Comparison of ENCODE assay signal across 8 cellular contexts in the genomic region with DNA sequence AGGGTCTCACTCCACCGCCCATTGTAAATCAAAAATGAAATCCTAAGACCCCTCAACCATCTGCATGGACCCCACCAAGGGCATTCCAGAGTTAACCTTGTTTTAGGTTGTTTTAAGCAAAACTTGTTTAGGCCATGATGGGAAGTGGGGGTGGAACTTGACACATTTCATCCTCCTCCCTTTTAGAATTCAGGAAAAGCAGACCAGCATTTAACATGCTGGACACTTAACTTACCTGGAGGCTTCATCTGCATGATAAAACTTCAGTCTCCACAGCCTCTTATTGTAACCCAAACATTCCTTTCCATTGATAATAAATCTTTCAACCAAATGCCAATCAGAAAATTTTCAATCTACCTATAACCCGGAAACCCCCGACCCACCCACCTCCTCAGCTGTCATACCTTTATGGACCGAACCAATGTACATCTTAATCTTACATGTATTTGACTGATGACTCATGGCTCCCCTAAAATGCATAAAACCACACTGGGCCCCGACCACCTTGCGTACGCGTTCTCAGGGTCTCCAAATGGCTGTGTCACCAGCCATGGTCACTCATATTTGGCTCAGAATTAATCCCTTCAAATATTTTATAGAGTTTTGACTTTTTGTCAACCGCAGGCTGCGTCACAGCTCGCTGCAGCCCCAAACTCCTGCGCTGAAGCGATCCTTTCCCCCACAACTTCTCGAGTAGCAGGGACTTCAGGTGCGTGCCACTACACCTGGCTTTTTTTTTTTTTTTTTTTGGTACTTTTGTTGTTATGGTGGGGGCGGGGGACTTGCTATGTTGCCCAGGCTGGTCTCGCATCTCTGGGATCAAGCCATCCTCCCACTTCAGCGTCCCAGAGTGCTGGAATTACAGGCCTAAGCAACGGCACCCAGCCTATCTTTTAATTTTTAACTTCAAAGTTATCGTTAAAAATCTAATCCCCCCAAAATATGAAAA. TPM values are rescaled to one million over a fixed set of nuclear protein-coding genes. Genes with fewer than 3 reads are reported as not detected.
A peak's percentile ranks its signal among the peaks of the same experiment; 100 is the strongest.
DNase-seq lines count a peak whose midpoint lies in the region; ATAC-seq and TF ChIP-seq lines count a peak whose summit lies in the region.

No MANE protein-coding gene starts in this region.

- H3K27me3 ChIP-seq in left lung (no peaks in the 10 kb centered on the region), thymus (ENCODE audit: control insufficient read depth, insufficient read depth) (no peaks in the 10 kb centered on the region)

- no peak for DNase-seq in T-helper 2 cell treated with Interferon-gamma antibody and Interleukin-4, amounts not matched to agents 5 μg/mL and 100 μg/mL, for 36 hours (ENCODE audit: low spot score)
- no peak for DNase-seq in T-helper 2 cell
- no peak for DNase-seq in activated naive CD8-positive, alpha-beta T cell treated with anti-CD3 and anti-CD28 coated beads, Interleukin-2, amount 10 ng/mL, durations not matched to agents 7 days and 5 days
- DNase-seq in left lung: no peak
- no peak for DNase-seq in DMS79 (lab: John Stamatoyannopoulos, UW)
- DNase-seq in NCI-H774 (lab: John Stamatoyannopoulos, UW): no peak

- no peaks in the 10 kb centered on the region for H3K9me3 Mint-ChIP-seq in T-helper 2 cell treated with Interferon-gamma antibody and Interleukin-4, amounts not matched to agents 5 μg/mL and 100 μg/mL, for 36 hours
- no peaks in the 10 kb centered on the region for H3K9me3 Mint-ChIP-seq in activated naive CD8-positive, alpha-beta T cell treated with anti-CD3 and anti-CD28 coated beads, Interleukin-2, amount 10 ng/mL, durations not matched to agents 7 days and 5 days

- H3K4me1 ChIP-seq in left lung (peaks cover 15 to 42% of the 10 kb centered on the region in 2 donors), thymus (ENCODE audit: control insufficient read depth, insufficient read depth, low read length) (peaks cover 9% of the 10 kb centered on the region)

- H3K9me3 ChIP-seq in left lung (no peaks in the 10 kb centered on the region), thymus (ENCODE audit: control insufficient read depth) (no peaks in the 10 kb centered on the region)

- H3K4me3 Mint-ChIP-seq in T-helper 2 cell treated with Interferon-gamma antibody and Interleukin-4, amounts not matched to agents 5 μg/mL and 100 μg/mL, for 36 hours: peak overlapping the region; percentile 95
- H3K4me3 Mint-ChIP-seq in activated naive CD8-positive, alpha-beta T cell treated with anti-CD3 and anti-CD28 coated beads, Interleukin-2, amount 10 ng/mL, durations not matched to agents 7 days and 5 days: peak overlapping the region; percentile 94

- H3K36me3 Mint-ChIP-seq in T-helper 2 cell treated with Interferon-gamma antibody and Interleukin-4, amounts not matched to agents 5 μg/mL and 100 μg/mL, for 36 hours (ENCODE audit: low read depth): peaks cover 17% of the 10 kb centered on the region
- peaks cover 11% of the 10 kb centered on the region for H3K36me3 Mint-ChIP-seq in activated naive CD8-positive, alpha-beta T cell treated with anti-CD3 and anti-CD28 coated beads, Interleukin-2, amount 10 ng/mL, durations not matched to agents 7 days and 5 days

- H3K4me3 ChIP-seq in left lung (peak overlapping the region; percentile 68 to 76), thymus (ENCODE audit: low read length) (peak overlapping the region; percentile 96)

- peak overlapping the region; percentile 100 for H3K27ac ChIP-seq in left lung
- H3K27ac ChIP-seq in thymus (ENCODE audit: low read depth): no peak overlapping the region

- 85% methylated on average over 20 of the region's 20 CpGs for WGBS in thymus

- POLR2A ChIA-PET in activated naive CD8-positive, alpha-beta T cell treated with anti-CD3 and anti-CD28 coated beads, Interleukin-2, amount 10 ng/mL, durations not matched to agents 7 days and 5 days (lab: Charles Lee): interaction anchor here (2.4 kb wide), 1 partner anchor 56 kb away, joined by 13 read pairs; a partner anchor contains a TSS

- intact Hi-C loops in left lung (cut with DNase I): no loop called here

- H3K36me3 ChIP-seq in left lung (peaks cover 0 to 29% of the 10 kb centered on the region in 2 donors), thymus (ENCODE audit: control insufficient read depth, insufficient read depth) (peaks cover 22% of the 10 kb centered on the region)

- peak overlapping the region; percentile 92 for H3K27ac Mint-ChIP-seq in T-helper 2 cell treated with Interferon-gamma antibody and Interleukin-4, amounts not matched to agents 5 μg/mL and 100 μg/mL, for 36 hours
- peak overlapping the region; percentile 89 for H3K27ac Mint-ChIP-seq in activated naive CD8-positive, alpha-beta T cell treated with anti-CD3 and anti-CD28 coated beads, Interleukin-2, amount 10 ng/mL, durations not matched to agents 7 days and 5 days

- ATAC-seq in activated naive CD8-positive, alpha-beta T cell treated with anti-CD3 and anti-CD28 coated beads, Interleukin-2, amount 10 ng/mL, durations not matched to agents 7 days and 5 days (ENCODE audit: low read depth): no peak
- ATAC-seq in left lung: no peak
- no peak for ATAC-seq in GM21717 (IDR thresholded peaks at IDR 0.05; ENCODE audit: unreplicated experiment)

- no peaks in the 10 kb centered on the region for H3K27me3 Mint-ChIP-seq in T-helper 2 cell treated with Interferon-gamma antibody and Interleukin-4, amounts not matched to agents 5 μg/mL and 100 μg/mL, for 36 hours (ENCODE audit: low read depth)
- no peaks in the 10 kb centered on the region for H3K27me3 Mint-ChIP-seq in activated naive CD8-positive, alpha-beta T cell treated with anti-CD3 and anti-CD28 coated beads, Interleukin-2, amount 10 ng/mL, durations not matched to agents 7 days and 5 days

- peaks cover 16% of the 10 kb centered on the region for H3K4me1 Mint-ChIP-seq in T-helper 2 cell treated with Interferon-gamma antibody and Interleukin-4, amounts not matched to agents 5 μg/mL and 100 μg/mL, for 36 hours (ENCODE audit: low read depth)
- peaks cover 16% of the 10 kb centered on the region for H3K4me1 Mint-ChIP-seq in activated naive CD8-positive, alpha-beta T cell treated with anti-CD3 and anti-CD28 coated beads, Interleukin-2, amount 10 ng/mL, durations not matched to agents 7 days and 5 days

- no peak for TF ChIP-seq CTCF in left lung (IDR thresholded peaks at IDR 0.05)

RNA-seq across cellular contexts. Expression of a gene that starts 0.9 kb away (rescaled TPM):
- total RNA-seq in activated naive CD8-positive, alpha-beta T cell treated with anti-CD3 and anti-CD28 coated beads, Interleukin-2, amount 10 ng/mL, durations not matched to agents 7 days and 5 days: 10 to 100 TPM; 60.4 to 61.1 TPM
- total RNA-seq in left lung: 10 to 100 TPM; 62.8 to 68.0 TPM
- polyA plus RNA-seq in thymus: 66.4 TPM

RNA-seq across cellular contexts. Expression of a gene that starts 56.0 kb away (rescaled TPM):
- total RNA-seq in activated naive CD8-positive, alpha-beta T cell treated with anti-CD3 and anti-CD28 coated beads, Interleukin-2, amount 10 ng/mL, durations not matched to agents 7 days and 5 days: 10 to 100 TPM; 35.1 to 35.2 TPM
- 10 to 100 TPM; 33.4 to 41.8 TPM for total RNA-seq in left lung
- 74.2 TPM for polyA plus RNA-seq in thymus
